ENCODE assay signal across 18 cellular contexts in the genomic region with DNA sequence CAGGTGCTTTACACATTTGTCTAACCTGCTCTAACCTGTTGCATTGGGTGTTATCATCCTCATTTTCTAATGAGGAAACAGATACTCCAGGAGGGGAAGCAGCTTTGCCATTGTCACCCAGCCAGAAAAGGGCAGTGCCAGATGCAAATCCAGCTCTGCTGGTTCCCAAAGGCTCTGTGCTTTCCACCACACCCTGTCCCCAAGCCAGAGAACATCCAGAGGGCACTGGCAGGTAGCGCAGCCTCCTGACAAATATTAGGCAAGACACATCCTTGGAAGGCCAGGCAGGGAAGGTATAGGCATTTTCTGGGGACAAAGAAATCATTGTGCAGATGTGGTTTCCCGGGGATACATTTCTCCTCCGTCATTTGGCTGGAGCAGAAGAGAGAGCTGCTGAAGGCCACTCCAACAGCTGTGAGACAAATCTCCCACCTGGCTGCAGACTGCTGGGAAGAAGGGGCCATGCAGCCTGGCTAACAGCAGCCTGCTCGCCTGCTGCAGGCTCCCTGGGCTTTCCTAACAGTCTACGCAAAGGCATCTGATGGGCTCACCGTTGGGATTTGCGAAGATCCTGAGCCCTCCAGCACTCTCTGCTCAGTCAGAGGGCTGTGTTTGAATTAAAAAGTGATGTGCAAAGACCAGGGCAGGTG.
DNase-seq lines count a peak whose midpoint lies in the region; TF ChIP-seq lines count a peak whose summit lies in the region.
"Had no signal": no experiment of that assay in that cellular context is flagged by ENCODE, and none has a peak within 500 bp of the region (broad histone marks: within the 10 kb centered on the region; RNA-seq: fewer than 3 reads in every experiment).

No MANE protein-coding gene starts in this region.

- peak overlapping the region; percentile 24 for H2BK120ac ChIP-seq in neuronal stem cell (ENCODE audit: low read depth, low read length)

- no peak overlapping the region for H3K4me2 ChIP-seq in neuronal stem cell (ENCODE audit: insufficient read depth, low read length, poor library complexity, severe bottlenecking)

- no peak overlapping the region for H3K4ac ChIP-seq in neuronal stem cell (ENCODE audit: low read length)

- no peak overlapping the region for H4K91ac ChIP-seq in neuronal stem cell (ENCODE audit: low read depth, low read length, poor library complexity)

- POLR2A ChIA-PET in HEK293 (lab: Yijun Ruan, JAX), result no interaction called here

- no CpG with 5 or more reads among the region's 7 CpGs for WGBS in neuronal stem cell (ENCODE audit: extremely low coverage in 2 of 2, insufficient read length in 2 of 2, insufficient replicate concordance in 1 of 2), 2 donors

- H2AK5ac ChIP-seq in neuronal stem cell (ENCODE audit: low read depth, low read length), result peak overlapping the region; percentile 59

- no peak overlapping the region for H3K9ac ChIP-seq in neuronal stem cell (ENCODE audit: low read depth, low read length, poor library complexity)

- H2BK12ac ChIP-seq in neuronal stem cell (ENCODE audit: low read length), result no peak overlapping the region

- CTCF ChIA-PET in HEK293 (lab: Yijun Ruan, JAX), result no interaction called here

- H3K27ac ChIP-seq in HEK293 (ENCODE audit: extremely low read depth, low read depth, low read length) (no peak overlapping the region), neuronal stem cell (replicated peaks; ENCODE audit: low read length) (no peak overlapping the region)
- H3K27ac ChIP-seq: HL-60 had no signal

- no peak for TF ChIP-seq CTCF in HEK293 (tag by site-specific recombination; IDR thresholded peaks at IDR 0.05)
- TF ChIP-seq CTCF in epithelial cell of esophagus (IDR thresholded peaks at IDR 0.05; ENCODE audit: insufficient read depth, low read depth, low read length, missing control alignments), result peak; percentile 10
- TF ChIP-seq CTCF in GM10266 (IDR thresholded peaks at IDR 0.05; ENCODE audit: control insufficient read depth, insufficient read depth, low read depth, missing control alignments), result no peak

- H3K4me1 ChIP-seq in HEK293 (ENCODE audit: control insufficient read depth, insufficient read depth, low read length) (no peaks in the 10 kb centered on the region), neuronal stem cell (ENCODE audit: control insufficient read depth in 2 of 2, insufficient read depth in 1 of 2, low read depth in 1 of 2, low read length in 2 of 2) (peaks cover 10 to 29% of the 10 kb centered on the region in 2 donors)

- H3K9me3 ChIP-seq in HEK293 (ENCODE audit: control insufficient read depth, insufficient read depth, low read depth, low read length) (no peaks in the 10 kb centered on the region), neuronal stem cell (replicated peaks in 1 of 2; ENCODE audit: control insufficient read depth in 2 of 2, insufficient read depth in 1 of 2, low read depth in 1 of 2, low read length in 2 of 2) (no peaks in the 10 kb centered on the region)

- DNase-seq in NCI-H526 treated with DMSO at 0.1 percent for 48 hours (lab: John Stamatoyannopoulos, UW), result peak; percentile 6
- peak; percentile 69 for DNase-seq in epithelial cell of esophagus (ENCODE audit: low read depth)
- DNase-seq in neuronal stem cell (ENCODE audit: low spot score), result no peak
- no peak for DNase-seq in GM10266 (ENCODE audit: extremely low spot score)
- no peak for DNase-seq in DMS153 treated with DMSO at 0.1 percent for 48 hours (lab: John Stamatoyannopoulos, UW; ENCODE audit: unreplicated experiment)
- no peak for DNase-seq in activated gamma-delta T cell (lab: John Stamatoyannopoulos, UW)
- no peak for DNase-seq in NCI-H345 (lab: John Stamatoyannopoulos, UW)
- DNase-seq: ACHN; CD4-positive, CD25-positive, alpha-beta regulatory T cell; DMS79; GOT3; NCI-H1092; NCI-H1694 treated with DMSO at 0.1 percent for 48 hours; NCI-H2171; NCI-H510A had no signal

- no peak overlapping the region for H3K23ac ChIP-seq in neuronal stem cell (ENCODE audit: low read depth, low read length, poor library complexity)

- no peak overlapping the region for H2BK15ac ChIP-seq in neuronal stem cell (ENCODE audit: low read length)

- no peak overlapping the region for H3K18ac ChIP-seq in neuronal stem cell (ENCODE audit: low read length)

- H3K14ac ChIP-seq in neuronal stem cell (ENCODE audit: low read length), result no peak overlapping the region

- H3K36me3 ChIP-seq in HEK293 (ENCODE audit: control insufficient read depth in 2 of 2, insufficient read depth in 1 of 2, low read length in 2 of 2) (peaks cover 0 to 9% of the 10 kb centered on the region in 2 experiments; a peak in 1 of 3 replicates), neuronal stem cell (replicated peaks in 1 of 2; ENCODE audit: control insufficient read depth in 2 of 2, insufficient read depth in 2 of 2, low read length in 2 of 2) (peaks cover 5 to 25% of the 10 kb centered on the region in 2 donors)

- H2BK5ac ChIP-seq in neuronal stem cell (ENCODE audit: low read length), result no peak overlapping the region

- no peak overlapping the region for H3K4me3 ChIP-seq in HEK293 (ENCODE audit: low read depth, low read length)
- no peak overlapping the region for H3K4me3 ChIP-seq in epithelial cell of esophagus (ENCODE audit: low read length)
- no peak overlapping the region for H3K4me3 ChIP-seq in neuronal stem cell (ENCODE audit: low read length in 2 of 2)
- H3K4me3 ChIP-seq: K562 had no signal

- H4K8ac ChIP-seq in neuronal stem cell (ENCODE audit: low read depth, low read length), result no peak overlapping the region

- H2AFZ ChIP-seq in neuronal stem cell (ENCODE audit: low read length), result no peak overlapping the region

- no peaks in the 10 kb centered on the region for H3K27me3 ChIP-seq in neuronal stem cell (ENCODE audit: control insufficient read depth in 3 of 3, insufficient read depth in 3 of 3, low read depth in 1 of 3, low read length in 3 of 3)

- H3K79me1 ChIP-seq in neuronal stem cell (ENCODE audit: low read depth, low read length), result no peaks in the 10 kb centered on the region

TF ChIP-seq in HEK293, 187 proteins besides CTCF, POLR2A, EP300 and RAD21:
- TF ChIP-seq SCRT1 (tag by site-specific recombination; IDR thresholded peaks at IDR 0.05; ENCODE audit: borderline replicate concordance) (peak; percentile 26; the same call in 1 of the 2 replicates), ZNF48 (tag by site-specific recombination; IDR thresholded peaks at IDR 0.05) (no peak), SCRT2 (tag by site-specific recombination; IDR thresholded peaks at IDR 0.05) (peak; percentile 63; the same call in 1 of the 2 replicates)

Comparison
In these comparisons a context has a peak if more than half of its experiments do, and no peak if none do; other contexts are left out.
1. DNase-seq: peak in NCI-H526 treated with DMSO at 0.1 percent for 48 hours (single experiment) and epithelial cell of esophagus (single experiment); none in neuronal stem cell (single experiment), GM10266 (single experiment), DMS153 treated with DMSO at 0.1 percent for 48 hours (single experiment), activated gamma-delta T cell (single experiment) and NCI-H345 (single experiment).